19 cellular contexts compared by ENCODE assay signal in genomic region chr17:69050999-69051775, GRCh38. TPM values are rescaled to one million over a fixed set of nuclear protein-coding genes. Genes with fewer than 3 reads are reported as not detected.
A peak's percentile ranks its signal among the peaks of the same experiment; 100 is the strongest.
DNase-seq lines count a peak whose midpoint lies in the region; ATAC-seq, FAIRE-seq and TF ChIP-seq lines count a peak whose summit lies in the region.
"Had no signal": no experiment of that assay in that cellular context is flagged by ENCODE, and none has a peak within 500 bp of the region (broad histone marks: within the 10 kb centered on the region; RNA-seq: fewer than 3 reads in every experiment).

No MANE protein-coding gene starts in this region.

- DNase-seq in Right ventricle myocardium superior (no peak), left cardiac atrium (no peak), astrocyte (ENCODE audit: low read depth) (peak; percentile 12), right cardiac atrium (no peak), testis (no peak), T-helper 9 cell (no peak)
- DNase-seq: activated CD8-positive, alpha-beta memory T cell treated with anti-CD3 and anti-CD28 coated beads for 24 hours; activated effector memory CD4-positive, alpha-beta T cell treated with Interleukin-2 at 50 U/mL for 16 hours; effector memory CD4-positive, alpha-beta T cell; HFFc6; kidney; NCI-H1436; NCI-H226; NK-92 treated with Interleukin-12 subunit alpha and Interleukin-12 subunit beta, amount 100 ng/mL, for 24 hours had no signal

- H3K36me3 Mint-ChIP-seq in astrocyte (ENCODE audit: low read depth, unreplicated experiment): no peaks in the 10 kb centered on the region

- H3K9me3 ChIP-seq in astrocyte (ENCODE audit: insufficient read depth, low read depth, low read length) (no peaks in the 10 kb centered on the region), right cardiac atrium (ENCODE audit: control insufficient read depth, low read length) (no peaks in the 10 kb centered on the region), testis (no peaks in the 10 kb centered on the region)
- H3K9me3 ChIP-seq: A549 had no signal

- TF ChIP-seq POLR2A in testis (IDR thresholded peaks at IDR 0.05): no peak

- peaks cover 15% of the 10 kb centered on the region for H3K4me1 Mint-ChIP-seq in astrocyte (ENCODE audit: low read depth, unreplicated experiment)

- H3K4me2 ChIP-seq in astrocyte (ENCODE audit: low read length): no peak overlapping the region
- H3K4me2 ChIP-seq: A549 had no signal

- H3K9me3 Mint-ChIP-seq in astrocyte (ENCODE audit: unreplicated experiment): peaks cover 2% of the 10 kb centered on the region

- no peak overlapping the region for H3K27ac Mint-ChIP-seq in astrocyte (ENCODE audit: unreplicated experiment)
- H3K27ac Mint-ChIP-seq: HFFc6 had no signal

- H3K4me3 Mint-ChIP-seq in astrocyte (ENCODE audit: unreplicated experiment): no peak overlapping the region
- H3K4me3 Mint-ChIP-seq: HFFc6 had no signal

- H3K27ac ChIP-seq in astrocyte (ENCODE audit: low read depth, low read length) (no peak overlapping the region), right cardiac atrium (ENCODE audit: low read length) (peak overlapping the region; percentile 45), testis (peak overlapping the region; percentile 47 to 56)
- H3K27ac ChIP-seq: A549 had no signal

- H2AFZ ChIP-seq in astrocyte (ENCODE audit: low read depth, low read length): no peak overlapping the region

- no peaks in the 10 kb centered on the region for H3K27me3 Mint-ChIP-seq in astrocyte (ENCODE audit: low read depth, unreplicated experiment)

- H3K9ac ChIP-seq in astrocyte (ENCODE audit: low read length): no peak overlapping the region

- intact Hi-C loops in Right ventricle myocardium superior (cut with DNase I): no loop called here
- intact Hi-C loops in left cardiac atrium (cut with DNase I): no loop called here
- intact Hi-C loops in right cardiac atrium (cut with DNase I): loop anchor here in 1 of 4 donors (10.0 kb wide), 1 partner anchor 276 kb away; no protein-coding TSS in a partner anchor
- intact Hi-C loops in testis (cut with DNase I; ENCODE audit: low total_unique reads): no loop called here

- H3K4me3 ChIP-seq in astrocyte (ENCODE audit: insufficient read depth, low read depth, low read length) (no peak overlapping the region), right cardiac atrium (ENCODE audit: low read length) (no peak overlapping the region), testis (no peak overlapping the region)
- H3K4me3 ChIP-seq: A549 had no signal

- H4K20me1 ChIP-seq in astrocyte (ENCODE audit: insufficient read depth, low read length): no peaks in the 10 kb centered on the region

- TF ChIP-seq CTCF in astrocyte (IDR thresholded peaks at IDR 0.05; ENCODE audit: insufficient read depth, low read depth, low read length): no peak
- TF ChIP-seq CTCF in testis (IDR thresholded peaks at IDR 0.05): no peak

- no peak for FAIRE-seq in astrocyte (lab: Jason Lieb, UNC)
- FAIRE-seq: A549, kidney, TTC549 had no signal

- ATAC-seq in Right ventricle myocardium superior (ENCODE audit: poor library complexity): peak; percentile 36
- no peak for ATAC-seq in left cardiac atrium
- no peak for ATAC-seq in right cardiac atrium
- ATAC-seq in GM18861 (IDR thresholded peaks at IDR 0.05; ENCODE audit: unreplicated experiment): no peak
- ATAC-seq in GM18519 (IDR thresholded peaks at IDR 0.05; ENCODE audit: low FRiP score, unreplicated experiment): no peak
- ATAC-seq: A549 had no signal

- no peaks in the 10 kb centered on the region for H3K79me2 ChIP-seq in astrocyte (ENCODE audit: insufficient read depth, low read length)

- WGBS in right cardiac atrium: 63% methylated on average over 5 of the region's 5 CpGs
- 37 to 51% methylated on average over 5 of the region's 5 CpGs for WGBS in testis, 2 donors

- no peaks in the 10 kb centered on the region for H3K36me3 ChIP-seq in astrocyte (ENCODE audit: insufficient read depth, low read length)
- no peaks in the 10 kb centered on the region for H3K36me3 ChIP-seq in testis (ENCODE audit: low read depth, missing control alignments)

- H3K27me3 ChIP-seq in astrocyte (ENCODE audit: insufficient read depth, low read length): no peaks in the 10 kb centered on the region
- H3K27me3 ChIP-seq in right cardiac atrium (ENCODE audit: control insufficient read depth, insufficient read depth): no peaks in the 10 kb centered on the region
- no peaks in the 10 kb centered on the region for H3K27me3 ChIP-seq in testis

- peaks cover 6% of the 10 kb centered on the region for H3K4me1 ChIP-seq in astrocyte (ENCODE audit: insufficient read depth, low read length)
- H3K4me1 ChIP-seq in right cardiac atrium (ENCODE audit: control insufficient read depth, insufficient read depth, low read length): peaks cover 1% of the 10 kb centered on the region
- H3K4me1 ChIP-seq in testis: peaks cover 43% of the 10 kb centered on the region
- H3K4me1 ChIP-seq: A549 had no signal

RNA-seq across cellular contexts. Expression of gene ABCA9, which starts 9.5 kb away (rescaled TPM):
- total RNA-seq in Right ventricle myocardium superior: 31.7 TPM
- 10 to 100 TPM; 22.5 to 29.7 TPM for total RNA-seq in left cardiac atrium
- total RNA-seq in astrocyte: 0.16 TPM in 1 of 2 replicates, not detected in the other
- total RNA-seq in right cardiac atrium: 10 to 100 TPM; 14.5 to 28.7 (median 26.3) TPM
- 29.5 TPM for polyA plus RNA-seq in right cardiac atrium
- 10 to 100 TPM; 12.7 to 13.8 TPM for total RNA-seq in testis
- 5.0 TPM for polyA plus RNA-seq in testis (ENCODE audit: insufficient read depth, low read depth, low replicate concordance)
- total RNA-seq: G401, HFFc6 had no signal

Comparison
In these comparisons a context has a peak if more than half of its experiments do, and no peak if none do; other contexts are left out.
1. RNA of gene ABCA9, which starts 9.5 kb away (total RNA-seq): 31.7 TPM in Right ventricle myocardium superior (single experiment), 22.5 to 29.7 TPM in left cardiac atrium, 14.5 to 28.7 TPM in right cardiac atrium and 12.7 to 13.8 TPM in testis; 0.16 TPM in astrocyte; every median in the first group is over 10 times any median in the second.